ENCODE assay signal across 19 cellular contexts in the genomic region with DNA sequence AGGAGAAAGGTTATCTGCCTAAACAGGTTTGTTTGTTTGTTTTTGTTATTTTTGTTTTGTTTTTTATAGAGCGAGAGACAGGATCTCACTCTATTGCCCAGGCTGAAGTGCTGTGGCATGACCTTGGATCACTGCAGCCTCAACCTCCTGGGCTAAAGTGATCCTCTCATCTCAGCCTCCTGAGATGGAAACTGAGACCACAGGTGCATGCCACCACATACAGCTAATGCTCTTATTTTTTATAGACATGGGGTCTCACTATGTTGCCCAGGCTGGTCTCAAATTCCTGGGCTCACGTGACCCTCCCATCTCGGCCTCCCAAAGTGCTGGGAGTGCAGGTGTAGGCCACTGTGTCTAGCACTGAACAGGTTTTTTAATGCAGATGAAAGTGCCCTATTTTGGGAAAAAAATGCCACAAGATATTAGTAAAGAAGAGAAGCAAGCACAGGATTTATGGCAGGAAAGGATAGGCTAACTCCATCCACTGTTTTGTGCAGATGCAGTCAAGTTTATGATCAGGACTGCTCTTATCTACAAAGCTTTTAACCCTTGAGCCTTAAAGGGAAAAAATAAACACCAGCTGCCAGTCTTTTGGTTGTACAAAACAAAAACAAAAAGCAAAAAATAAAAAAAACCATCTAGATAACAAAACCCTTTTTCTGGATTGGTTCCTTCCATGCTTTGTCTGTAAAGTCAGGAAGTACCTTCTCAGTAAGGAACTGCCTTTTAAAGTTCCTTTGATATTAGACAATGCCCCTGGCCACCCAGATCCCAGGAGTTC. TPM values are rescaled to one million over a fixed set of nuclear protein-coding genes. Genes with fewer than 3 reads are reported as not detected.
DNase-seq lines count a peak whose midpoint lies in the region; ATAC-seq, FAIRE-seq and TF ChIP-seq lines count a peak whose summit lies in the region.
"Had no signal": no experiment of that assay in that cellular context is flagged by ENCODE, and none has a peak within 500 bp of the region (broad histone marks: within the 10 kb centered on the region; RNA-seq: fewer than 3 reads in every experiment).

No MANE protein-coding gene starts in this region.

- H3K4me2 ChIP-seq in GM12878 (ENCODE audit: control insufficient read depth, insufficient read depth) = peak overlapping the region; percentile 75; the same call in 1 of the 2 replicates
- H3K4me2 ChIP-seq in mesendoderm (ENCODE audit: low read length) = no peak overlapping the region

- no peak overlapping the region for H3K56ac ChIP-seq in mesendoderm (ENCODE audit: low read length)

- peak overlapping the region; percentile 22 for H3K27ac ChIP-seq in left ventricle myocardium inferior (replicated peaks)
- peak overlapping the region in 1 of 12 donors; percentile 56 for H3K27ac ChIP-seq in heart left ventricle
- H3K27ac ChIP-seq in GM12878 (ENCODE audit: control insufficient read depth, insufficient read depth) = no peak overlapping the region
- peak overlapping the region; percentile 19 for H3K27ac ChIP-seq in mesendoderm (ENCODE audit: low read depth, low read length)
- H3K27ac ChIP-seq in adrenal gland = no peak overlapping the region
- H3K27ac ChIP-seq: foreskin keratinocyte, pancreas had no signal

- H3K9ac ChIP-seq in GM12878 (ENCODE audit: control insufficient read depth, insufficient read depth, low read length) (no peak overlapping the region), mesendoderm (ENCODE audit: low read length) (no peak overlapping the region)

- no peak for TF ChIP-seq RAD21 in GM12878 (IDR thresholded peaks at IDR 0.05; ENCODE audit: insufficient read depth, low read depth, low read length)

- H3K18ac ChIP-seq in mesendoderm (ENCODE audit: low read length) = no peak overlapping the region

- peaks cover 15% of the 10 kb centered on the region for H3K4me1 Mint-ChIP-seq in activated CD4-positive, alpha-beta memory T cell treated with anti-CD3 and anti-CD28 coated beads, Interleukin-2, amount 10 ng/mL, durations not matched to agents 7 days and 5 days

- H2BK15ac ChIP-seq in mesendoderm (replicated peaks; ENCODE audit: low read depth) = no peak overlapping the region

- no peaks in the 10 kb centered on the region for H3K36me3 Mint-ChIP-seq in activated CD4-positive, alpha-beta memory T cell treated with anti-CD3 and anti-CD28 coated beads, Interleukin-2, amount 10 ng/mL, durations not matched to agents 7 days and 5 days (ENCODE audit: low read depth)
- H3K36me3 Mint-ChIP-seq: activated naive CD4-positive, alpha-beta T cell treated with anti-CD3 and anti-CD28 coated beads, Interleukin-2, amount 10 ng/mL, durations not matched to agents 7 days and 5 days; IgD-negative memory B cell had no signal

- H3K36me3 ChIP-seq in left ventricle myocardium inferior (no peaks in the 10 kb centered on the region), heart left ventricle (no peaks in the 10 kb centered on the region), GM12878 (ENCODE audit: control insufficient read depth in 2 of 2, insufficient read depth in 2 of 2, low read length in 1 of 2) (no peaks in the 10 kb centered on the region; a peak in 1 of 4 replicates), mesendoderm (ENCODE audit: control insufficient read depth, insufficient read depth, low read length) (no peaks in the 10 kb centered on the region), adrenal gland (replicated peaks in 1 of 2) (no peaks in the 10 kb centered on the region)
- H3K36me3 ChIP-seq: pancreas had no signal

- H2AFZ ChIP-seq in GM12878 (ENCODE audit: control insufficient read depth, low read depth, low read length) = no peak overlapping the region

- H3K4me3 ChIP-seq in left ventricle myocardium inferior (no peak overlapping the region), heart left ventricle (no peak overlapping the region), GM12878 (no peak overlapping the region), mesendoderm (ENCODE audit: low read length) (no peak overlapping the region), adrenal gland (no peak overlapping the region)
- H3K4me3 ChIP-seq: pancreas had no signal

- no peak for DNase-seq in left ventricle myocardium inferior
- no peak for DNase-seq in heart left ventricle
- no peak for DNase-seq in GM12878 (ENCODE audit: low read depth, low spot score)
- DNase-seq in mesendoderm = no peak
- DNase-seq in adrenal gland = no peak
- no peak for DNase-seq in stimulated activated CD4-positive, alpha-beta T cell treated with anti-CD3 and anti-CD28 coated beads, Interleukin-4, amount 100 ng/mL, for 24 hours
- DNase-seq in activated CD4-positive, alpha-beta memory T cell treated with anti-CD3 and anti-CD28 coated beads, Interleukin-2, amount 10 ng/mL, durations not matched to agents 7 days and 5 days = no peak
- DNase-seq in HEK293T (ENCODE audit: extremely low spot score) = no peak
- DNase-seq: activated CD4-positive, alpha-beta T cell treated with anti-CD3 and anti-CD28 coated beads, Interleukin-2, amount 50 U/mL, for 4 hours; activated naive CD4-positive, alpha-beta T cell treated with anti-CD3 and anti-CD28 coated beads, Interleukin-2, amount 10 ng/mL, durations not matched to agents 7 days and 5 days; C1 segment of cervical spinal cord; DMS53; foreskin keratinocyte; left cardiac atrium; NCI-H187 treated with DMSO at 0.1 percent for 48 hours; pancreas; stimulated activated CD4-positive, alpha-beta T cell treated with anti-CD3 and anti-CD28 coated beads, Interleukin-4, amount 100 ng/mL, for 1 hour had no signal

- no peak overlapping the region for H2BK5ac ChIP-seq in mesendoderm (ENCODE audit: low read length)

- POLR2A ChIA-PET in GM12878 (lab: Charles Lee) (no interaction called here), HEK293T (lab: Yijun Ruan, JAX) (no interaction called here)
- POLR2A ChIA-PET in activated CD4-positive, alpha-beta memory T cell treated with anti-CD3 and anti-CD28 coated beads, Interleukin-2, amount 10 ng/mL, durations not matched to agents 7 days and 5 days (lab: Charles Lee) = no interaction called here

- H3K4me1 ChIP-seq in left ventricle myocardium inferior = peaks cover 100% of the 10 kb centered on the region
- peaks cover 13 to 96% (median 86%) of the 10 kb centered on the region in 12 donors for H3K4me1 ChIP-seq in heart left ventricle
- peaks cover 22% of the 10 kb centered on the region for H3K4me1 ChIP-seq in GM12878 (ENCODE audit: control insufficient read depth, insufficient read depth, low read length)
- peaks cover 18% of the 10 kb centered on the region for H3K4me1 ChIP-seq in mesendoderm (ENCODE audit: control insufficient read depth, low read depth, low read length)
- peaks cover 22 to 84% of the 10 kb centered on the region in 2 donors for H3K4me1 ChIP-seq in adrenal gland (replicated peaks in 1 of 2)

- peaks cover 16% of the 10 kb centered on the region for H3K79me1 ChIP-seq in mesendoderm (ENCODE audit: low read length)

- no peak overlapping the region for H3K27ac Mint-ChIP-seq in activated CD4-positive, alpha-beta memory T cell treated with anti-CD3 and anti-CD28 coated beads, Interleukin-2, amount 10 ng/mL, durations not matched to agents 7 days and 5 days
- H3K27ac Mint-ChIP-seq: activated naive CD4-positive, alpha-beta T cell treated with anti-CD3 and anti-CD28 coated beads, Interleukin-2, amount 10 ng/mL, durations not matched to agents 7 days and 5 days had no signal

- H3K9me3 Mint-ChIP-seq in activated CD4-positive, alpha-beta memory T cell treated with anti-CD3 and anti-CD28 coated beads, Interleukin-2, amount 10 ng/mL, durations not matched to agents 7 days and 5 days = no peaks in the 10 kb centered on the region
- H3K9me3 Mint-ChIP-seq: activated naive CD4-positive, alpha-beta T cell treated with anti-CD3 and anti-CD28 coated beads, Interleukin-2, amount 10 ng/mL, durations not matched to agents 7 days and 5 days; IgD-negative memory B cell had no signal

- TF ChIP-seq EP300 in GM12878 (IDR thresholded peaks at IDR 0.05; ENCODE audit: borderline replicate concordance in 1 of 2, control insufficient read depth in 1 of 2, low read depth in 2 of 2, low read length in 2 of 2) = no peak

- BruUV-seq in GM12878 (replicated peaks; lab: Mats Ljungman, UMichigan) = no TSS peak

- H3K4ac ChIP-seq in mesendoderm (ENCODE audit: low read depth, low read length) = no peak overlapping the region

- CTCF ChIA-PET in GM12878 (lab: Yijun Ruan, JAX) (interaction anchor here (1.0 kb wide), 1 partner anchor 28 kb away, joined by 3 read pairs; no protein-coding TSS in a partner anchor), HEK293T (lab: Yijun Ruan, JAX) (no interaction called here)
- CTCF ChIA-PET in activated CD4-positive, alpha-beta memory T cell treated with anti-CD3 and anti-CD28 coated beads, Interleukin-2, amount 10 ng/mL, durations not matched to agents 7 days and 5 days (lab: Charles Lee) = no interaction called here

- SMC1A ChIA-PET in GM12878 (lab: Charles Lee; ENCODE audit: uncharacterized antibody, unreplicated experiment) = interaction anchor here (0.6 kb wide), 1 partner anchor 1201 kb away, joined by 3 read pairs; no protein-coding TSS in a partner anchor

- no peak for ATAC-seq in heart left ventricle
- ATAC-seq in GM12878 = no peak
- ATAC-seq: foreskin keratinocyte, left cardiac atrium had no signal

- H3K79me2 ChIP-seq in GM12878 (ENCODE audit: control insufficient read depth, insufficient read depth, low read length) (peaks cover 2% of the 10 kb centered on the region; the same call in 1 of the 2 replicates), mesendoderm (ENCODE audit: control insufficient read depth, insufficient read depth, low read length) (peaks cover 63% of the 10 kb centered on the region)

- no peaks in the 10 kb centered on the region for H4K20me1 ChIP-seq in GM12878 (ENCODE audit: control insufficient read depth, insufficient read depth)

- no peak for TF ChIP-seq POLR2A in heart left ventricle (IDR thresholded peaks at IDR 0.05)
- TF ChIP-seq POLR2A in GM12878 (IDR thresholded peaks at IDR 0.05; ENCODE audit: low read depth, low read length) = no peak
- TF ChIP-seq POLR2A in adrenal gland (IDR thresholded peaks at IDR 0.05) = no peak

- H2BK120ac ChIP-seq in mesendoderm (ENCODE audit: low read depth, low read length) = no peak overlapping the region

- no peaks in the 10 kb centered on the region for H3K9me3 ChIP-seq in left ventricle myocardium inferior (replicated peaks)
- no peaks in the 10 kb centered on the region for H3K9me3 ChIP-seq in heart left ventricle
- H3K9me3 ChIP-seq in GM12878 (replicated peaks; ENCODE audit: control insufficient read depth, insufficient read depth, low read length) = no peaks in the 10 kb centered on the region
- no peaks in the 10 kb centered on the region for H3K9me3 ChIP-seq in adrenal gland (replicated peaks in 1 of 3)
- H3K9me3 ChIP-seq: pancreas had no signal

- H3K4me3 Mint-ChIP-seq in activated CD4-positive, alpha-beta memory T cell treated with anti-CD3 and anti-CD28 coated beads, Interleukin-2, amount 10 ng/mL, durations not matched to agents 7 days and 5 days = no peak overlapping the region
- H3K4me3 Mint-ChIP-seq: activated naive CD4-positive, alpha-beta T cell treated with anti-CD3 and anti-CD28 coated beads, Interleukin-2, amount 10 ng/mL, durations not matched to agents 7 days and 5 days had no signal

- no peak overlapping the region for H2AK5ac ChIP-seq in mesendoderm (ENCODE audit: low read length)

- in situ Hi-C loops in GM12878 (cut with MboI) = no loop called here

- intact Hi-C loops in left ventricle myocardium inferior (cut with micrococcal nuclease) = no loop called here
- intact Hi-C loops in heart left ventricle (cut with DNase I) = no loop called here
- intact Hi-C loops in GM12878 (cut with micrococcal nuclease; ENCODE audit: unreplicated experiment) = no loop called here
- intact Hi-C loops in adrenal gland (cut with DNase I) = no loop called here

- RAD21 ChIA-PET in GM12878 (lab: Charles Lee; ENCODE audit: unreplicated experiment) = no interaction called here

- H3K27me3 Mint-ChIP-seq in activated CD4-positive, alpha-beta memory T cell treated with anti-CD3 and anti-CD28 coated beads, Interleukin-2, amount 10 ng/mL, durations not matched to agents 7 days and 5 days = no peaks in the 10 kb centered on the region
- H3K27me3 Mint-ChIP-seq: activated naive CD4-positive, alpha-beta T cell treated with anti-CD3 and anti-CD28 coated beads, Interleukin-2, amount 10 ng/mL, durations not matched to agents 7 days and 5 days; IgD-negative memory B cell had no signal

- no peak overlapping the region for H4K5ac ChIP-seq in mesendoderm (ENCODE audit: low read length)

- no peak for FAIRE-seq in GM12878 (lab: Jason Lieb, UNC)
- FAIRE-seq: A204.1, pancreas had no signal

- H3K23ac ChIP-seq in mesendoderm (ENCODE audit: low read length) = no peak overlapping the region

- H4K8ac ChIP-seq in mesendoderm (ENCODE audit: low read depth, low read length) = no peak overlapping the region

- 89 to 100% (median 96%) methylated on average over 3 of the region's 3 CpGs for WGBS in heart left ventricle, 4 donors
- 100% methylated on average over 3 of the region's 3 CpGs for WGBS in GM12878 (ENCODE audit: insufficient coverage, insufficient replicate concordance, low lambda C conversion rate, missing lambda C conversion rate)
- WGBS in mesendoderm (ENCODE audit: extremely low coverage, insufficient coverage, low lambda C conversion rate) = no CpG with 5 or more reads among the region's 3 CpGs
- 92 to 96% (median 93%) methylated on average over 3 of the region's 3 CpGs for whole genome bisulfite sequencing in adrenal gland, 4 donors

- no peaks in the 10 kb centered on the region for H3K27me3 ChIP-seq in left ventricle myocardium inferior (ENCODE audit: low read depth)
- no peaks in the 10 kb centered on the region for H3K27me3 ChIP-seq in heart left ventricle
- no peaks in the 10 kb centered on the region; a peak in 1 of 4 replicates for H3K27me3 ChIP-seq in GM12878 (replicated peaks in 1 of 2; ENCODE audit: control insufficient read depth in 2 of 2, insufficient read depth in 2 of 2, low read length in 1 of 2)
- H3K27me3 ChIP-seq in mesendoderm (ENCODE audit: insufficient read depth, low read length, poor library complexity) = no peaks in the 10 kb centered on the region
- no peaks in the 10 kb centered on the region for H3K27me3 ChIP-seq in adrenal gland
- H3K27me3 ChIP-seq: foreskin keratinocyte, pancreas had no signal

- TF ChIP-seq CTCF in left ventricle myocardium inferior (IDR thresholded peaks at IDR 0.05; ENCODE audit: borderline replicate concordance) (no peak), heart left ventricle (IDR thresholded peaks at IDR 0.05) (no peak), GM12878 (IDR thresholded peaks at IDR 0.05 in 2 of 3, conservative IDR thresholded peaks at IDR 0.05 in 1 of 3; ENCODE audit: control insufficient read depth in 2 of 3, extremely low read depth in 1 of 3, insufficient read depth in 1 of 3, low read depth in 3 of 3, low read length in 3 of 3) (no peak), adrenal gland (IDR thresholded peaks at IDR 0.05) (no peak)

RNA-seq across cellular contexts. Expression of gene MAP4K3, which starts 29.4 kb away (rescaled TPM):
- total RNA-seq in left ventricle myocardium inferior (37.1 TPM), heart left ventricle (10 to 100 TPM; 26.2 to 45.4 (median 33.7) TPM), GM12878 (2014; rRNA removed) (0.05 and 0.23 TPM in 2 replicates), GM12878 (2014; rRNA removed; fragmentation: Illumina TruSeq; extraction: Trizol) (0.18 and 0.46 TPM in 2 replicates), GM12878 (2021) (0.61 and 0.95 TPM in 2 replicates), adrenal gland (10 to 100 TPM; 27.3 to 79.7 (median 45.0) TPM)
- polyA plus RNA-seq in heart left ventricle (10 to 100 TPM; 14.5 to 20.3 TPM), GM12878 (2011; rRNA removed) (0.68 and 0.98 TPM in 2 replicates), GM12878 (2014; fragmentation: Illumina TruSeq; extraction: Trizol) (0.12 and 0.16 TPM in 2 replicates), GM12878 (2014; fragmentation: Nextera tagmentation; extraction: Ambion mirVana) (under 1 TPM in 1 of 2 experiments, not detected in 1; 0.04 TPM), GM12878 (2014; rRNA removed) (0.05 and 0.14 TPM in 2 replicates), GM12878 (2016; fragmentation: Nextera tagmentation; extraction: Ambion mirVana) (under 1 TPM; 0.21 to 0.38 TPM), adrenal gland (10 to 100 TPM; 15.4 to 36.4 (median 16.7) TPM)
- 98.2 and 103 TPM in 2 replicates for total RNA-seq in GM12878 (2013; cell fraction: nucleolus; rRNA removed)
- 1.9 TPM for polyA plus RNA-seq in GM12878 (2011; ENCODE audit: low read depth)
- polyA plus RNA-seq in GM12878 (2011; cell fraction: cytosol; rRNA removed) = 0.23 and 0.36 TPM in 2 replicates
- 0.54 and 0.73 TPM in 2 replicates for polyA plus RNA-seq in GM12878 (2011; cell fraction: nucleus; rRNA removed)
- polyA plus RNA-seq in GM12878 (2012) = 2.8 and 3.1 TPM in 2 replicates
- polyA minus RNA-seq in GM12878 (2011; rRNA and poly(A)+ RNA removed) = 0.51 and 0.62 TPM in 2 replicates
- polyA minus RNA-seq in GM12878 (2011; cell fraction: cytosol; rRNA and poly(A)+ RNA removed) = not detected in 2 replicates
- polyA minus RNA-seq in GM12878 (2011; cell fraction: nucleus; rRNA and poly(A)+ RNA removed) = 0.96 and 1.6 TPM in 2 replicates
- polyA plus RNA-seq in mesendoderm (2013, experiment 1 of 2) = 24.1 TPM
- polyA plus RNA-seq in mesendoderm (2013, experiment 2 of 2) = 25.5 TPM
- total RNA-seq in activated CD4-positive, alpha-beta memory T cell treated with anti-CD3 and anti-CD28 coated beads, Interleukin-2, amount 10 ng/mL, durations not matched to agents 7 days and 5 days = 10 to 100 TPM in 1 of 2 experiments, 1 to 10 TPM in 1; 8.6 to 12.3 TPM

Comparison
In these comparisons a context has a peak if more than half of its experiments do, and no peak if none do; other contexts are left out.
1. H3K27ac ChIP-seq: peak in left ventricle myocardium inferior (single experiment) and mesendoderm (single experiment); none in GM12878 (single experiment) and adrenal gland (0 of 5).